1 cellular context compared by ENCODE assay signal in the genomic region with DNA sequence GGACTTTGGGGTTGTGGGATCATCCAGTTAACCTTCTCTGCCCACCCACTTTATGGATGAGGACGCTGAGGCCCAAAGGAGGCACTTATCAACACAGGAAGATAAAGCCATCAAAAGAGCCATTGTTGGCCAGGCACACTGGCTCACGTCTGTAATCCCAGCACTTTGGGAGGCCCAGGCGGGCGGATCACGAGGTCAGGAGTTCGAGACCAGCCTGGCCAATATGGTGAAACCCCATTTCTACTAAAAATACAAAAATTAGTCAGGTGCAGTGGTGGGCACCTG.
TF ChIP-seq lines count a peak whose summit lies in the region.

No MANE protein-coding gene starts in this region.

TF ChIP-seq in K562, 482 proteins besides CTCF, POLR2A, EP300 and RAD21:
- TF ChIP-seq, protein P1, sequence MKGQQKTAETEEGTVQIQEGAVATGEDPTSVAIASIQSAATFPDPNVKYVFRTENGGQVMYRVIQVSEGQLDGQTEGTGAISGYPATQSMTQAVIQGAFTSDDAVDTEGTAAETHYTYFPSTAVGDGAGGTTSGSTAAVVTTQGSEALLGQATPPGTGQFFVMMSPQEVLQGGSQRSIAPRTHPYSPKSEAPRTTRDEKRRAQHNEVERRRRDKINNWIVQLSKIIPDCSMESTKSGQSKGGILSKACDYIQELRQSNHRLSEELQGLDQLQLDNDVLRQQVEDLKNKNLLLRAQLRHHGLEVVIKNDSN (CRISPR knock-in tag; IDR thresholded peaks at IDR 0.05): peak; percentile 7; the same call in 1 of the 2 replicates
- TF ChIP-seq SREBF2 (CRISPR knock-in tag; IDR thresholded peaks at IDR 0.05) (0 out of 2 replicates have a peak, but pooled peaks have one; percentile 70), GATA2 (CRISPR knock-in tag; IDR thresholded peaks at IDR 0.05) (peak; percentile 32; the same call in 1 of the 2 replicates), PHF20 (IDR thresholded peaks at IDR 0.05; ENCODE audit: partially characterized antibody) (peak; percentile 39), PTBP1 (IDR thresholded peaks at IDR 0.05; ENCODE audit: low read depth, low read length) (peak; percentile 69; the same call in 1 of the 2 replicates), BCOR (IDR thresholded peaks at IDR 0.05) (peak; percentile 90), RCOR1 (IDR thresholded peaks at IDR 0.05; ENCODE audit: borderline replicate concordance in 1 of 2, low read depth in 2 of 2, low read length in 2 of 2) (peak in 1 of 2 experiments; percentile 24; a peak in 1 of 4 replicates), RBM25 (IDR thresholded peaks at IDR 0.05; ENCODE audit: low read depth, low read length, severe bottlenecking) (peak; percentile 33), ESRRA (IDR thresholded peaks at IDR 0.05; ENCODE audit: borderline replicate concordance, low read depth) (peak; percentile 4; the same call in 1 of the 2 replicates), HDAC1 (IDR thresholded peaks at IDR 0.05) (0 out of 4 replicates have a peak, but pooled peaks of 1 of the 2 experiments have one; percentile 20), CBX1 (IDR thresholded peaks at IDR 0.05; ENCODE audit: low read depth) (0 out of 2 replicates have a peak, but pooled peaks have one; percentile 17)
